ENCODE assay signal across 27 cellular contexts in genomic region chr4:28508649-28509048, GRCh38.
"Had no signal": no experiment of that assay in that cellular context is flagged by ENCODE, and none has a peak within 500 bp of the region (broad histone marks: within the 10 kb centered on the region; RNA-seq: fewer than 3 reads in every experiment).

No MANE protein-coding gene starts in this region.

- H3K4me3 ChIP-seq: cardiac muscle cell, SJSA1 had no signal

- DNase-seq: activated CD4-positive, alpha-beta T cell treated with anti-CD3 and anti-CD28 coated beads, Interleukin-2, amount 10 ng/mL, durations not matched to agents 24 days and 14 days; activated CD4-positive, alpha-beta T cell treated with anti-CD3 and anti-CD28 coated beads, Interleukin-2, amount 50 U/mL, for 48 hours; activated CD4-positive, CD25-positive, alpha-beta regulatory T cell treated with anti-CD3 and anti-CD28 coated beads, Interleukin-2, amount 50 U/mL, for 72 hours; activated CD8-positive, alpha-beta memory T cell treated with anti-CD3 and anti-CD28 coated beads for 24 hours; activated effector memory CD4-positive, alpha-beta T cell treated with anti-CD3 and anti-CD28 coated beads, Interleukin-2, amount 50 U/mL, for 16 hours; activated naive CD4-positive, alpha-beta T cell treated with anti-CD3 and anti-CD28 coated beads for 36 hours; activated T-cell treated with anti-CD3 and anti-CD28 coated beads, Interleukin-2, amount 50 U/mL, for 4 hours; brain microvascular endothelial cell; cerebellar nuclear complex; IMR-90; Kasumi-1; KBM-7; NCI-H1105 treated with DMSO at 0.1 percent for 48 hours; NCI-H1436 treated with DMSO at 0.1 percent for 48 hours; NCI-H187; NCI-H2081; NCI-H2171 treated with DMSO at 0.1 percent for 48 hours; NCI-H226; NCI-H526; NCI-H774; NK-92 treated with Interleukin-12 subunit alpha and Interleukin-12 subunit beta, amount 100 ng/mL, for 24 hours; SHP77; SW 1271 had no signal

- ATAC-seq: activated T-cell treated with anti-CD3 and anti-CD28 coated beads, Interleukin-2, amount 50 U/mL, for 4 hours; SK-N-SH treated with all-trans-retinoic acid at 6 μM for 48 hours; WTC11 had no signal
